1 cellular context compared by ENCODE assay signal in genomic region chr10:87921934-87922688, GRCh38.
TF ChIP-seq lines count a peak whose summit lies in the region.

No MANE protein-coding gene starts in this region.

TF ChIP-seq in A549, 52 proteins besides CTCF, POLR2A, EP300 and RAD21 (continued from another document):
- TF ChIP-seq, protein P1, sequence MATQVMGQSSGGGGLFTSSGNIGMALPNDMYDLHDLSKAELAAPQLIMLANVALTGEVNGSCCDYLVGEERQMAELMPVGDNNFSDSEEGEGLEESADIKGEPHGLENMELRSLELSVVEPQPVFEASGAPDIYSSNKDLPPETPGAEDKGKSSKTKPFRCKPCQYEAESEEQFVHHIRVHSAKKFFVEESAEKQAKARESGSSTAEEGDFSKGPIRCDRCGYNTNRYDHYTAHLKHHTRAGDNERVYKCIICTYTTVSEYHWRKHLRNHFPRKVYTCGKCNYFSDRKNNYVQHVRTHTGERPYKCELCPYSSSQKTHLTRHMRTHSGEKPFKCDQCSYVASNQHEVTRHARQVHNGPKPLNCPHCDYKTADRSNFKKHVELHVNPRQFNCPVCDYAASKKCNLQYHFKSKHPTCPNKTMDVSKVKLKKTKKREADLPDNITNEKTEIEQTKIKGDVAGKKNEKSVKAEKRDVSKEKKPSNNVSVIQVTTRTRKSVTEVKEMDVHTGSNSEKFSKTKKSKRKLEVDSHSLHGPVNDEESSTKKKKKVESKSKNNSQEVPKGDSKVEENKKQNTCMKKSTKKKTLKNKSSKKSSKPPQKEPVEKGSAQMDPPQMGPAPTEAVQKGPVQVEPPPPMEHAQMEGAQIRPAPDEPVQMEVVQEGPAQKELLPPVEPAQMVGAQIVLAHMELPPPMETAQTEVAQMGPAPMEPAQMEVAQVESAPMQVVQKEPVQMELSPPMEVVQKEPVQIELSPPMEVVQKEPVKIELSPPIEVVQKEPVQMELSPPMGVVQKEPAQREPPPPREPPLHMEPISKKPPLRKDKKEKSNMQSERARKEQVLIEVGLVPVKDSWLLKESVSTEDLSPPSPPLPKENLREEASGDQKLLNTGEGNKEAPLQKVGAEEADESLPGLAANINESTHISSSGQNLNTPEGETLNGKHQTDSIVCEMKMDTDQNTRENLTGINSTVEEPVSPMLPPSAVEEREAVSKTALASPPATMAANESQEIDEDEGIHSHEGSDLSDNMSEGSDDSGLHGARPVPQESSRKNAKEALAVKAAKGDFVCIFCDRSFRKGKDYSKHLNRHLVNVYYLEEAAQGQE (IDR thresholded peaks at IDR 0.05) = peak; percentile 83
